ENCODE assay signal across 8 cellular contexts in genomic region chr16:81514041-81514559, GRCh38.
A peak's percentile ranks its signal among the peaks of the same experiment; 100 is the strongest.
DNase-seq lines count a peak whose midpoint lies in the region; ATAC-seq and TF ChIP-seq lines count a peak whose summit lies in the region.

No MANE protein-coding gene starts in this region.

- DNase-seq in cardiac muscle cell (ENCODE audit: low read depth in 1 of 2, low spot score in 1 of 2) (no peak), right atrium auricular region (ENCODE audit: low spot score) (no peak), endodermal cell (no peak), AG20443 (ENCODE audit: low spot score) (no peak), NCI-H226 (no peak), tibial nerve (ENCODE audit: low spot score in 2 of 2) (no peak)
- DNase-seq in stimulated activated CD4-positive, alpha-beta T cell treated with anti-CD3 and anti-CD28 coated beads, Interleukin-4, amount 100 ng/mL, for 1 hour, result no peak

- peak overlapping the region; percentile 93 for H3K27ac Mint-ChIP-seq in endodermal cell

- H3K9me3 Mint-ChIP-seq in endodermal cell, result no peaks in the 10 kb centered on the region

- WGBS in endodermal cell (ENCODE audit: insufficient coverage in 1 of 2, insufficient read length in 1 of 2), 2 experiments, result 90 to 95% methylated on average over 4 to 7 of the region's 7 CpGs
- WGBS in tibial nerve, 2 donors, result 62 to 72% methylated on average over 6 to 7 of the region's 7 CpGs

- TF ChIP-seq EP300 in tibial nerve (IDR thresholded peaks at IDR 0.05), result no peak

- H3K27ac ChIP-seq in cardiac muscle cell (peak overlapping the region; percentile 77), right atrium auricular region (no peak overlapping the region), endodermal cell (ENCODE audit: low read depth, low read length) (no peak overlapping the region), tibial nerve (peak overlapping the region in 2 of 4 donors; percentile 30 to 35)

- H3K4me1 Mint-ChIP-seq in endodermal cell, result peaks cover 19% of the 10 kb centered on the region

- H3K36me3 ChIP-seq in cardiac muscle cell, result no peaks in the 10 kb centered on the region
- no peaks in the 10 kb centered on the region for H3K36me3 ChIP-seq in right atrium auricular region
- H3K36me3 ChIP-seq in endodermal cell (ENCODE audit: control insufficient read depth, insufficient read depth, low read length), result peaks cover 17% of the 10 kb centered on the region
- H3K36me3 ChIP-seq in tibial nerve, result peaks cover 0 to 5% (median 0%) of the 10 kb centered on the region in 3 donors

- H3K4me1 ChIP-seq in cardiac muscle cell (ENCODE audit: low read depth), result peaks cover 8% of the 10 kb centered on the region
- peaks cover 0 to 62% of the 10 kb centered on the region in 2 donors for H3K4me1 ChIP-seq in right atrium auricular region
- H3K4me1 ChIP-seq in endodermal cell (ENCODE audit: control insufficient read depth, insufficient read depth, low read length), result peaks cover 13% of the 10 kb centered on the region
- H3K4me1 ChIP-seq in tibial nerve, result peaks cover 0 to 33% (median 14%) of the 10 kb centered on the region in 4 donors

- H3K4me3 Mint-ChIP-seq in endodermal cell, result no peak overlapping the region

- peaks cover 20% of the 10 kb centered on the region for H3K36me3 Mint-ChIP-seq in endodermal cell (ENCODE audit: low read depth)

- H3K27me3 ChIP-seq in cardiac muscle cell (no peaks in the 10 kb centered on the region), right atrium auricular region (no peaks in the 10 kb centered on the region), endodermal cell (ENCODE audit: control insufficient read depth, insufficient read depth, low read length, poor library complexity, severe bottlenecking) (no peaks in the 10 kb centered on the region), tibial nerve (no peaks in the 10 kb centered on the region)

- no peak overlapping the region for H3K9ac ChIP-seq in endodermal cell (ENCODE audit: extremely low read depth, low read length, poor library complexity, severe bottlenecking)

- no peak overlapping the region for H3K4me3 ChIP-seq in cardiac muscle cell
- no peak overlapping the region for H3K4me3 ChIP-seq in right atrium auricular region
- no peak overlapping the region for H3K4me3 ChIP-seq in endodermal cell (ENCODE audit: low read length)
- H3K4me3 ChIP-seq in tibial nerve, result no peak overlapping the region

- peak; percentile 80 for ATAC-seq in HG03520 (IDR thresholded peaks at IDR 0.05; ENCODE audit: unreplicated experiment)

- no peak for TF ChIP-seq POLR2A in tibial nerve (IDR thresholded peaks at IDR 0.05)

- TF ChIP-seq CTCF in cardiac muscle cell (IDR thresholded peaks at IDR 0.05; ENCODE audit: low read depth, low read length) (no peak), right atrium auricular region (IDR thresholded peaks at IDR 0.05) (no peak), endodermal cell (conservative IDR thresholded peaks at IDR 0.05) (no peak), tibial nerve (IDR thresholded peaks at IDR 0.05) (no peak)

- no peaks in the 10 kb centered on the region for H3K9me3 ChIP-seq in cardiac muscle cell (ENCODE audit: low read depth)
- no peaks in the 10 kb centered on the region for H3K9me3 ChIP-seq in right atrium auricular region
- no peaks in the 10 kb centered on the region for H3K9me3 ChIP-seq in endodermal cell (ENCODE audit: control insufficient read depth, low read length)
- no peaks in the 10 kb centered on the region for H3K9me3 ChIP-seq in tibial nerve

- no peaks in the 10 kb centered on the region for H3K27me3 Mint-ChIP-seq in endodermal cell (ENCODE audit: insufficient read depth)
